2 cellular contexts compared by ENCODE assay signal in genomic region chr1:8698012-8698411, GRCh38.
TF ChIP-seq lines count a peak whose summit lies in the region.

No MANE protein-coding gene starts in this region.

TF ChIP-seq in GM23338, 12 proteins besides CTCF, POLR2A, EP300 and RAD21:
- no peak for TF ChIP-seq ZNF331 (CRISPR knock-in tag; IDR thresholded peaks at IDR 0.05; ENCODE audit: low read depth)
- TF ChIP-seq JUNB (IDR thresholded peaks at IDR 0.05; ENCODE audit: unreplicated experiment) = no peak
- no peak for TF ChIP-seq EZH2phosphoT487 (IDR thresholded peaks at IDR 0.05; ENCODE audit: unreplicated experiment)

TF ChIP-seq in GM12878, 131 proteins besides CTCF, POLR2A, EP300 and RAD21:
- TF ChIP-seq, protein P1, sequence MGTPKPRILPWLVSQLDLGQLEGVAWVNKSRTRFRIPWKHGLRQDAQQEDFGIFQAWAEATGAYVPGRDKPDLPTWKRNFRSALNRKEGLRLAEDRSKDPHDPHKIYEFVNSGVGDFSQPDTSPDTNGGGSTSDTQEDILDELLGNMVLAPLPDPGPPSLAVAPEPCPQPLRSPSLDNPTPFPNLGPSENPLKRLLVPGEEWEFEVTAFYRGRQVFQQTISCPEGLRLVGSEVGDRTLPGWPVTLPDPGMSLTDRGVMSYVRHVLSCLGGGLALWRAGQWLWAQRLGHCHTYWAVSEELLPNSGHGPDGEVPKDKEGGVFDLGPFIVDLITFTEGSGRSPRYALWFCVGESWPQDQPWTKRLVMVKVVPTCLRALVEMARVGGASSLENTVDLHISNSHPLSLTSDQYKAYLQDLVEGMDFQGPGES (IDR thresholded peaks at IDR 0.05) = no peak
- TF ChIP-seq SRF (IDR thresholded peaks at IDR 0.05; ENCODE audit: low read depth in 2 of 2, low read length in 2 of 2) (no peak), NKRF (conservative IDR thresholded peaks at IDR 0.05) (no peak), BHLHE40 (IDR thresholded peaks at IDR 0.05; ENCODE audit: borderline replicate concordance in 1 of 2, low read depth in 2 of 2, low read length in 1 of 2) (no peak), IRF4 (IDR thresholded peaks at IDR 0.05; ENCODE audit: low read depth, low read length) (no peak), ATF7 (IDR thresholded peaks at IDR 0.05; ENCODE audit: low read depth) (no peak), NFXL1 (IDR thresholded peaks at IDR 0.05; ENCODE audit: borderline replicate concordance) (no peak), MEF2B (IDR thresholded peaks at IDR 0.05; ENCODE audit: partially characterized antibody, poor library complexity, severe bottlenecking) (no peak), CHD2 (IDR thresholded peaks at IDR 0.05; ENCODE audit: borderline replicate concordance, low read depth, low read length) (no peak), CBFB (IDR thresholded peaks at IDR 0.05; ENCODE audit: low read depth) (no peak), STAT1 (conservative IDR thresholded peaks at IDR 0.05) (no peak), MXI1 (IDR thresholded peaks at IDR 0.05; ENCODE audit: low read depth, low read length) (no peak), POLR2AphosphoS5 (IDR thresholded peaks at IDR 0.05; ENCODE audit: low read length) (no peak), NBN (IDR thresholded peaks at IDR 0.05) (no peak)
- TF ChIP-seq, protein P2, sequence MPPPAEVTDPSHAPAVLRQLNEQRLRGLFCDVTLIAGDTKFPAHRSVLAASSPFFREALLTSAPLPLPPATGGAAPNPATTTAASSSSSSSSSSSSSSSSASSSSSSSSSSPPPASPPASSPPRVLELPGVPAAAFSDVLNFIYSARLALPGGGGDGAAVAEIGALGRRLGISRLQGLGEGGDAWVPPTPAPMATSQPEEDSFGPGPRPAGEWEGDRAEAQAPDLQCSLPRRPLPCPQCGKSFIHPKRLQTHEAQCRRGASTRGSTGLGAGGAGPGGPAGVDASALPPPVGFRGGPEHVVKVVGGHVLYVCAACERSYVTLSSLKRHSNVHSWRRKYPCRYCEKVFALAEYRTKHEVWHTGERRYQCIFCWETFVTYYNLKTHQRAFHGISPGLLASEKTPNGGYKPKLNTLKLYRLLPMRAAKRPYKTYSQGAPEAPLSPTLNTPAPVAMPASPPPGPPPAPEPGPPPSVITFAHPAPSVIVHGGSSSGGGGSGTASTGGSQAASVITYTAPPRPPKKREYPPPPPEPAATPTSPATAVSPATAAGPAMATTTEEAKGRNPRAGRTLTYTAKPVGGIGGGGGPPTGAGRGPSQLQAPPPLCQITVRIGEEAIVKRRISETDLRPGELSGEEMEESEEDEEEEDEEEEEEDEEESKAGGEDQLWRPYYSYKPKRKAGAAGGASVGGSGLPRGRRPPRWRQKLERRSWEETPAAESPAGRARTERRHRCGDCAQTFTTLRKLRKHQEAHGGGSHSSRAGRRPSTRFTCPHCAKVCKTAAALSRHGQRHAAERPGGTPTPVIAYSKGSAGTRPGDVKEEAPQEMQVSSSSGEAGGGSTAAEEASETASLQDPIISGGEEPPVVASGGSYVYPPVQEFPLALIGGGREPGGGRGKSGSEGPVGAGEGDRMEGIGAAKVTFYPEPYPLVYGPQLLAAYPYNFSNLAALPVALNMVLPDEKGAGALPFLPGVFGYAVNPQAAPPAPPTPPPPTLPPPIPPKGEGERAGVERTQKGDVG (CRISPR knock-in tag; IDR thresholded peaks at IDR 0.05) = no peak
- TF ChIP-seq, protein P3, sequence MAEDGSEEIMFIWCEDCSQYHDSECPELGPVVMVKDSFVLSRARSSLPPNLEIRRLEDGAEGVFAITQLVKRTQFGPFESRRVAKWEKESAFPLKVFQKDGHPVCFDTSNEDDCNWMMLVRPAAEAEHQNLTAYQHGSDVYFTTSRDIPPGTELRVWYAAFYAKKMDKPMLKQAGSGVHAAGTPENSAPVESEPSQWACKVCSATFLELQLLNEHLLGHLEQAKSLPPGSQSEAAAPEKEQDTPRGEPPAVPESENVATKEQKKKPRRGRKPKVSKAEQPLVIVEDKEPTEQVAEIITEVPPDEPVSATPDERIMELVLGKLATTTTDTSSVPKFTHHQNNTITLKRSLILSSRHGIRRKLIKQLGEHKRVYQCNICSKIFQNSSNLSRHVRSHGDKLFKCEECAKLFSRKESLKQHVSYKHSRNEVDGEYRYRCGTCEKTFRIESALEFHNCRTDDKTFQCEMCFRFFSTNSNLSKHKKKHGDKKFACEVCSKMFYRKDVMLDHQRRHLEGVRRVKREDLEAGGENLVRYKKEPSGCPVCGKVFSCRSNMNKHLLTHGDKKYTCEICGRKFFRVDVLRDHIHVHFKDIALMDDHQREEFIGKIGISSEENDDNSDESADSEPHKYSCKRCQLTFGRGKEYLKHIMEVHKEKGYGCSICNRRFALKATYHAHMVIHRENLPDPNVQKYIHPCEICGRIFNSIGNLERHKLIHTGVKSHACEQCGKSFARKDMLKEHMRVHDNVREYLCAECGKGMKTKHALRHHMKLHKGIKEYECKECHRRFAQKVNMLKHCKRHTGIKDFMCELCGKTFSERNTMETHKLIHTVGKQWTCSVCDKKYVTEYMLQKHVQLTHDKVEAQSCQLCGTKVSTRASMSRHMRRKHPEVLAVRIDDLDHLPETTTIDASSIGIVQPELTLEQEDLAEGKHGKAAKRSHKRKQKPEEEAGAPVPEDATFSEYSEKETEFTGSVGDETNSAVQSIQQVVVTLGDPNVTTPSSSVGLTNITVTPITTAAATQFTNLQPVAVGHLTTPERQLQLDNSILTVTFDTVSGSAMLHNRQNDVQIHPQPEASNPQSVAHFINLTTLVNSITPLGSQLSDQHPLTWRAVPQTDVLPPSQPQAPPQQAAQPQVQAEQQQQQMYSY (CRISPR knock-in tag; IDR thresholded peaks at IDR 0.05) = no peak
- TF ChIP-seq, protein P4, sequence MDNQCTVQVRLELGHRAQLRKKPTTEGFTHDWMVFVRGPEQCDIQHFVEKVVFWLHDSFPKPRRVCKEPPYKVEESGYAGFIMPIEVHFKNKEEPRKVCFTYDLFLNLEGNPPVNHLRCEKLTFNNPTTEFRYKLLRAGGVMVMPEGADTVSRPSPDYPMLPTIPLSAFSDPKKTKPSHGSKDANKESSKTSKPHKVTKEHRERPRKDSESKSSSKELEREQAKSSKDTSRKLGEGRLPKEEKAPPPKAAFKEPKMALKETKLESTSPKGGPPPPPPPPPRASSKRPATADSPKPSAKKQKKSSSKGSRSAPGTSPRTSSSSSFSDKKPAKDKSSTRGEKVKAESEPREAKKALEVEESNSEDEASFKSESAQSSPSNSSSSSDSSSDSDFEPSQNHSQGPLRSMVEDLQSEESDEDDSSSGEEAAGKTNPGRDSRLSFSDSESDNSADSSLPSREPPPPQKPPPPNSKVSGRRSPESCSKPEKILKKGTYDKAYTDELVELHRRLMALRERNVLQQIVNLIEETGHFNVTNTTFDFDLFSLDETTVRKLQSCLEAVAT (IDR thresholded peaks at IDR 0.05) = no peak
- TF ChIP-seq, protein P5, sequence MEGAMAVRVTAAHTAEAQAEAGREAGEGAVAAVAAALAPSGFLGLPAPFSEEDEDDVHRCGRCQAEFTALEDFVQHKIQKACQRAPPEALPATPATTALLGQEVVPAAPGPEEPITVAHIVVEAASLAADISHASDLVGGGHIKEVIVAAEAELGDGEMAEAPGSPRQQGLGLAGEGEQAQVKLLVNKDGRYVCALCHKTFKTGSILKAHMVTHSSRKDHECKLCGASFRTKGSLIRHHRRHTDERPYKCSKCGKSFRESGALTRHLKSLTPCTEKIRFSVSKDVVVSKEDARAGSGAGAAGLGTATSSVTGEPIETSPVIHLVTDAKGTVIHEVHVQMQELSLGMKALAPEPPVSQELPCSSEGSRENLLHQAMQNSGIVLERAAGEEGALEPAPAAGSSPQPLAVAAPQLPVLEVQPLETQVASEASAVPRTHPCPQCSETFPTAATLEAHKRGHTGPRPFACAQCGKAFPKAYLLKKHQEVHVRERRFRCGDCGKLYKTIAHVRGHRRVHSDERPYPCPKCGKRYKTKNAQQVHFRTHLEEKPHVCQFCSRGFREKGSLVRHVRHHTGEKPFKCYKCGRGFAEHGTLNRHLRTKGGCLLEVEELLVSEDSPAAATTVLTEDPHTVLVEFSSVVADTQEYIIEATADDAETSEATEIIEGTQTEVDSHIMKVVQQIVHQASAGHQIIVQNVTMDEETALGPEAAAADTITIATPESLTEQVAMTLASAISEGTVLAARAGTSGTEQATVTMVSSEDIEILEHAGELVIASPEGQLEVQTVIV (IDR thresholded peaks at IDR 0.05; ENCODE audit: borderline replicate concordance, partially characterized antibody) = no peak
